Comparison of ENCODE assay signal across 8 cellular contexts in genomic region chr17:32483451-32484019, GRCh38. TPM values are rescaled to one million over a fixed set of nuclear protein-coding genes. Genes with fewer than 3 reads are reported as not detected.
DNase-seq lines count a peak whose midpoint lies in the region; ATAC-seq and TF ChIP-seq lines count a peak whose summit lies in the region.

No MANE protein-coding gene starts in this region.

- no peak for TF ChIP-seq EP300 in suprapubic skin (IDR thresholded peaks at IDR 0.05)

- ATAC-seq in effector memory CD8-positive, alpha-beta T cell (replicated peaks) = peak; percentile 16
- ATAC-seq in GM18909 (IDR thresholded peaks at IDR 0.05; ENCODE audit: poor library complexity, unreplicated experiment) = no peak

- peak; percentile 78 to 84 for TF ChIP-seq RAD21 in liver (IDR thresholded peaks at IDR 0.05)

- TF ChIP-seq CTCF in liver (IDR thresholded peaks at IDR 0.05; ENCODE audit: low read depth, low read length, missing input control) = peak; percentile 43
- peak; percentile 28 to 54 for TF ChIP-seq CTCF in suprapubic skin (IDR thresholded peaks at IDR 0.05)

- peaks cover 52% of the 10 kb centered on the region for H3K36me3 Mint-ChIP-seq in effector memory CD8-positive, alpha-beta T cell (ENCODE audit: insufficient read depth)

- peak overlapping the region; percentile 79 to 86 for H3K27ac Mint-ChIP-seq in effector memory CD8-positive, alpha-beta T cell

- no peaks in the 10 kb centered on the region for H3K9me3 Mint-ChIP-seq in effector memory CD8-positive, alpha-beta T cell

- WGBS in liver = 57% methylated on average over 7 of the region's 7 CpGs
- 60% methylated on average over 1 of the region's 7 CpGs for WGBS in suprapubic skin

- H3K27me3 Mint-ChIP-seq in effector memory CD8-positive, alpha-beta T cell = no peaks in the 10 kb centered on the region

- H3K4me1 ChIP-seq in liver (ENCODE audit: control insufficient read depth in 4 of 4, insufficient read depth in 4 of 4, low read length in 3 of 4) (peaks cover 5 to 10% (median 6%) of the 10 kb centered on the region in 4 donors), suprapubic skin (peaks cover 33% of the 10 kb centered on the region)

- no peak overlapping the region for H3K27ac ChIP-seq in liver (ENCODE audit: low read depth in 1 of 2, low read length in 2 of 2)
- H3K27ac ChIP-seq in suprapubic skin = no peak overlapping the region

- H3K9me3 ChIP-seq in liver (ENCODE audit: control insufficient read depth in 4 of 4, low read length in 3 of 4) (no peaks in the 10 kb centered on the region), suprapubic skin (no peaks in the 10 kb centered on the region)

- peaks cover 13 to 19% of the 10 kb centered on the region in 2 donors for H3K4me1 Mint-ChIP-seq in effector memory CD8-positive, alpha-beta T cell (ENCODE audit: low read depth in 2 of 2)

- H3K36me3 ChIP-seq in liver (ENCODE audit: control insufficient read depth in 4 of 4, insufficient read depth in 3 of 4, low read depth in 1 of 4, low read length in 3 of 4) = peaks cover 7 to 38% (median 23%) of the 10 kb centered on the region in 4 donors
- peaks cover 33% of the 10 kb centered on the region for H3K36me3 ChIP-seq in suprapubic skin

- no peaks in the 10 kb centered on the region for H3K27me3 ChIP-seq in liver (ENCODE audit: control insufficient read depth in 4 of 4, insufficient read depth in 4 of 4, low read length in 3 of 4)
- H3K27me3 ChIP-seq in suprapubic skin = no peaks in the 10 kb centered on the region

- H3K4me3 Mint-ChIP-seq in effector memory CD8-positive, alpha-beta T cell = peak overlapping the region; percentile 18 to 30

- no peak overlapping the region for H3K9ac ChIP-seq in liver (ENCODE audit: low read depth in 1 of 2, low read length in 2 of 2)

- H3K4me3 ChIP-seq in liver (ENCODE audit: low read depth in 1 of 3, low read length in 3 of 3) (no peak overlapping the region), suprapubic skin (no peak overlapping the region)

- TF ChIP-seq POLR2A in suprapubic skin (IDR thresholded peaks at IDR 0.05) = no peak

- peak; percentile 20 to 63 (median 34) for DNase-seq in stimulated activated naive CD4-positive, alpha-beta T cell (lab: John Stamatoyannopoulos, UW)
- no peak for DNase-seq in stimulated activated naive CD4-positive, alpha-beta T cell treated with Interleukin-2 at 50 U/mL for 16 hours (lab: John Stamatoyannopoulos, UW)
- DNase-seq in NCI-H1436 treated with DMSO at 0.1 percent for 48 hours (lab: John Stamatoyannopoulos, UW) (peak; percentile 79), SW480 (ENCODE audit: low spot score) (peak; percentile 65), suprapubic skin (ENCODE audit: low spot score in 2 of 2) (peak in 1 of 2 donors; percentile 79)
- DNase-seq in effector memory CD8-positive, alpha-beta T cell = peak; percentile 25 to 45 (median 28)

TF ChIP-seq in liver, 16 proteins besides CTCF, POLR2A, EP300 and RAD21:
- TF ChIP-seq NR2F2 (IDR thresholded peaks at IDR 0.05) = peak; percentile 76
- TF ChIP-seq HNF4A (conservative IDR thresholded peaks at IDR 0.05) = no peak
- TF ChIP-seq RXRA (IDR thresholded peaks at IDR 0.05) = peak in 1 of 2 donors; percentile 26

RNA-seq across cellular contexts. Expression of gene CDK5R1, which starts 3.3 kb away (rescaled TPM):
- total RNA-seq in liver (under 1 TPM; 0.84 to 0.93 TPM), suprapubic skin (1 to 10 TPM; 3.5 to 6.9 (median 5.5) TPM)
- polyA plus RNA-seq in liver = under 1 TPM; 0.08 to 0.44 TPM

RNA-seq across cellular contexts. Expression of gene PSMD11, which starts 39.2 kb away (rescaled TPM):
- 10 to 100 TPM; 53.4 to 83.0 TPM for total RNA-seq in liver
- 10 to 100 TPM; 42.1 to 97.4 TPM for polyA plus RNA-seq in liver
- 10 to 100 TPM; 52.3 to 59.9 (median 57.7) TPM for total RNA-seq in suprapubic skin
